18 cellular contexts compared by ENCODE assay signal in the genomic region with DNA sequence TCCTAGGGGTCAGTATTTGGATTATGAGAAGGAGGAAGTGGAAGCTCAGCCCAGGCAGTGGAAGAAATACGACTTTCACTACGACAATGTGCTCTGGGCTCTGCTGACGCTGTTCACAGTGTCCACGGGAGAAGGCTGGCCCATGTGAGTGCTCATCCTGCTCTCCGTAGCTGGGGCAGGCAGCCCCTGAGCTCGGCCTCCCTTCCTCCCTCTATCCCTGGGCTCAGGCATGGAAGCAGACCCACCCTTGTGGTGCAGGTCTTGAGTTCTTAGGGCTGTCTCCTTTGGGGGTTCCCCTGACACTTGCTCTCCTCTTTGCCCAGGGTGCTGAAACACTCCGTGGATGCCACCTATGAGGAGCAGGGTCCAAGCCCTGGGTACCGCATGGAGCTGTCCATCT.
DNase-seq lines count a peak whose midpoint lies in the region; ATAC-seq and TF ChIP-seq lines count a peak whose summit lies in the region.
"Had no signal": no experiment of that assay in that cellular context is flagged by ENCODE, and none has a peak within 500 bp of the region (broad histone marks: within the 10 kb centered on the region; RNA-seq: fewer than 3 reads in every experiment).

No MANE protein-coding gene starts in this region.

- peak; percentile 12 for DNase-seq in activated T-cell treated with anti-CD3 and anti-CD28 coated beads, Interleukin-2, amount 50 U/mL, for 24 hours
- DNase-seq in activated T-cell treated with anti-CD3 and anti-CD28 coated beads, Interleukin-2, amount 50 U/mL, for 4 hours: no peak
- DNase-seq in endodermal cell (peak; percentile 15), sigmoid colon (peak; percentile 27), COLO829 (ENCODE audit: low spot score) (no peak), putamen (ENCODE audit: low spot score) (no peak)
- DNase-seq: 8988T; Caco-2; CD4-positive, CD25-positive, alpha-beta regulatory T cell; CD8-positive, alpha-beta memory T cell; HCEC 1CT; HFFc6; IMR-90 had no signal

- no peak overlapping the region for H3K4me3 Mint-ChIP-seq in activated T-cell treated with anti-CD3 and anti-CD28 coated beads, Interleukin-2, amount 50 U/mL, for 24 hours
- no peak overlapping the region for H3K4me3 Mint-ChIP-seq in activated T-cell treated with anti-CD3 and anti-CD28 coated beads, Interleukin-2, amount 50 U/mL, for 4 hours
- no peak overlapping the region for H3K4me3 Mint-ChIP-seq in endodermal cell
- H3K4me3 Mint-ChIP-seq: B cell; CD4-positive, CD25-positive, alpha-beta regulatory T cell; CD8-positive, alpha-beta memory T cell; GM23338; HFFc6 had no signal

- POLR2A ChIA-PET in HEK293 (lab: Yijun Ruan, JAX): no interaction called here

- H3K27me3 ChIP-seq in endodermal cell (ENCODE audit: control insufficient read depth, insufficient read depth, low read length, poor library complexity, severe bottlenecking) (no peaks in the 10 kb centered on the region), sigmoid colon (no peaks in the 10 kb centered on the region)
- H3K27me3 ChIP-seq: BLaER1 treated with 17β-estradiol and CSF1 and Interleukin-3, amounts not matched to agents 10 nM and 100 nM had no signal

- no peaks in the 10 kb centered on the region for H3K9me3 Mint-ChIP-seq in activated T-cell treated with anti-CD3 and anti-CD28 coated beads, Interleukin-2, amount 50 U/mL, for 24 hours
- no peaks in the 10 kb centered on the region for H3K9me3 Mint-ChIP-seq in activated T-cell treated with anti-CD3 and anti-CD28 coated beads, Interleukin-2, amount 50 U/mL, for 4 hours
- H3K9me3 Mint-ChIP-seq in endodermal cell: no peaks in the 10 kb centered on the region
- H3K9me3 Mint-ChIP-seq: CD4-positive, CD25-positive, alpha-beta regulatory T cell; CD8-positive, alpha-beta memory T cell; GM23338 had no signal

- H3K27ac ChIP-seq in HEK293 (ENCODE audit: extremely low read depth, low read depth, low read length) (no peak overlapping the region), endodermal cell (ENCODE audit: low read depth, low read length) (no peak overlapping the region), sigmoid colon (no peak overlapping the region)
- H3K27ac ChIP-seq: BLaER1 treated with 17β-estradiol and CSF1 and Interleukin-3, amounts not matched to agents 10 nM and 100 nM had no signal

- H3K4me1 Mint-ChIP-seq in activated T-cell treated with anti-CD3 and anti-CD28 coated beads, Interleukin-2, amount 50 U/mL, for 24 hours (ENCODE audit: low read depth): no peaks in the 10 kb centered on the region
- H3K4me1 Mint-ChIP-seq in activated T-cell treated with anti-CD3 and anti-CD28 coated beads, Interleukin-2, amount 50 U/mL, for 4 hours (ENCODE audit: low read depth): peaks cover 2% of the 10 kb centered on the region
- H3K4me1 Mint-ChIP-seq in endodermal cell: no peaks in the 10 kb centered on the region
- H3K4me1 Mint-ChIP-seq: B cell; CD8-positive, alpha-beta memory T cell had no signal

- TF ChIP-seq CTCF in HEK293 (tag by site-specific recombination; IDR thresholded peaks at IDR 0.05): no peak
- TF ChIP-seq CTCF in endodermal cell (conservative IDR thresholded peaks at IDR 0.05): no peak
- TF ChIP-seq CTCF in sigmoid colon (IDR thresholded peaks at IDR 0.05): no peak

- H3K27me3 Mint-ChIP-seq in activated T-cell treated with anti-CD3 and anti-CD28 coated beads, Interleukin-2, amount 50 U/mL, for 24 hours: peaks cover 12% of the 10 kb centered on the region
- H3K27me3 Mint-ChIP-seq in activated T-cell treated with anti-CD3 and anti-CD28 coated beads, Interleukin-2, amount 50 U/mL, for 4 hours (ENCODE audit: low read depth): peaks cover 6% of the 10 kb centered on the region
- no peaks in the 10 kb centered on the region for H3K27me3 Mint-ChIP-seq in endodermal cell (ENCODE audit: insufficient read depth)

- H3K9ac ChIP-seq in endodermal cell (ENCODE audit: extremely low read depth, low read length, poor library complexity, severe bottlenecking): no peak overlapping the region
- H3K9ac ChIP-seq: BLaER1 treated with 17β-estradiol and CSF1 and Interleukin-3, amounts not matched to agents 10 nM and 100 nM had no signal

- TF ChIP-seq POLR2A in sigmoid colon (IDR thresholded peaks at IDR 0.05): no peak

- H3K36me3 ChIP-seq in HEK293 (ENCODE audit: control insufficient read depth in 2 of 2, insufficient read depth in 1 of 2, low read length in 2 of 2) (no peaks in the 10 kb centered on the region), endodermal cell (ENCODE audit: control insufficient read depth, insufficient read depth, low read length) (no peaks in the 10 kb centered on the region), sigmoid colon (no peaks in the 10 kb centered on the region)
- H3K36me3 ChIP-seq: BLaER1 treated with 17β-estradiol and CSF1 and Interleukin-3, amounts not matched to agents 10 nM and 100 nM had no signal

- H3K4me3 ChIP-seq in HEK293 (ENCODE audit: low read depth, low read length) (no peak overlapping the region), endodermal cell (ENCODE audit: low read length) (no peak overlapping the region), sigmoid colon (no peak overlapping the region)
- H3K4me3 ChIP-seq: BLaER1 treated with 17β-estradiol and CSF1 and Interleukin-3, amounts not matched to agents 10 nM and 100 nM; GM23338 had no signal

- no peaks in the 10 kb centered on the region for H3K9me3 ChIP-seq in HEK293 (ENCODE audit: control insufficient read depth, insufficient read depth, low read depth, low read length)
- peaks cover 31% of the 10 kb centered on the region for H3K9me3 ChIP-seq in endodermal cell (ENCODE audit: control insufficient read depth, low read length)
- no peaks in the 10 kb centered on the region for H3K9me3 ChIP-seq in sigmoid colon
- H3K9me3 ChIP-seq: BLaER1 treated with 17β-estradiol and CSF1 and Interleukin-3, amounts not matched to agents 10 nM and 100 nM; Caco-2 had no signal

- intact Hi-C loops in sigmoid colon (cut with DNase I): no loop called here

- ATAC-seq in activated T-cell treated with anti-CD3 and anti-CD28 coated beads, Interleukin-2, amount 50 U/mL, for 4 hours: no peak
- ATAC-seq in GM21423 (IDR thresholded peaks at IDR 0.05; ENCODE audit: unreplicated experiment): no peak
- ATAC-seq: GM23338 had no signal

- 78 to 85% methylated on average over 4 to 8 of the region's 8 CpGs for WGBS in endodermal cell (ENCODE audit: insufficient coverage in 1 of 2, insufficient read length in 1 of 2), 2 experiments
- 61 to 75% methylated on average over 8 of the region's 8 CpGs for WGBS in sigmoid colon, 2 donors

- no peaks in the 10 kb centered on the region for H3K4me1 ChIP-seq in HEK293 (ENCODE audit: control insufficient read depth, insufficient read depth, low read length)
- no peaks in the 10 kb centered on the region for H3K4me1 ChIP-seq in endodermal cell (ENCODE audit: control insufficient read depth, insufficient read depth, low read length)
- H3K4me1 ChIP-seq in sigmoid colon: no peaks in the 10 kb centered on the region
- H3K4me1 ChIP-seq: BLaER1 treated with 17β-estradiol and CSF1 and Interleukin-3, amounts not matched to agents 10 nM and 100 nM; Caco-2 had no signal

- TF ChIP-seq EP300 in sigmoid colon (IDR thresholded peaks at IDR 0.05): no peak

- no peaks in the 10 kb centered on the region for H3K36me3 Mint-ChIP-seq in activated T-cell treated with anti-CD3 and anti-CD28 coated beads, Interleukin-2, amount 50 U/mL, for 24 hours (ENCODE audit: low read depth)
- no peaks in the 10 kb centered on the region for H3K36me3 Mint-ChIP-seq in activated T-cell treated with anti-CD3 and anti-CD28 coated beads, Interleukin-2, amount 50 U/mL, for 4 hours (ENCODE audit: insufficient read depth)
- H3K36me3 Mint-ChIP-seq in endodermal cell (ENCODE audit: low read depth): peaks cover 76% of the 10 kb centered on the region
- H3K36me3 Mint-ChIP-seq: CD8-positive, alpha-beta memory T cell had no signal

- CTCF ChIA-PET in HEK293 (lab: Yijun Ruan, JAX): no interaction called here

- no peak overlapping the region for H3K27ac Mint-ChIP-seq in activated T-cell treated with anti-CD3 and anti-CD28 coated beads, Interleukin-2, amount 50 U/mL, for 24 hours
- no peak overlapping the region for H3K27ac Mint-ChIP-seq in endodermal cell
- H3K27ac Mint-ChIP-seq: B cell; CD4-positive, CD25-positive, alpha-beta regulatory T cell; CD8-positive, alpha-beta memory T cell; GM23338; HFFc6 had no signal

TF ChIP-seq in HEK293, 187 proteins besides CTCF, POLR2A, EP300 and RAD21 (continues in another document):
- no peak for TF ChIP-seq ZNF514 (tag by site-specific recombination; IDR thresholded peaks at IDR 0.05)
- no peak for TF ChIP-seq ZNF37A (tag by site-specific recombination; IDR thresholded peaks at IDR 0.05)
- no peak for TF ChIP-seq ZNF324 (tag by site-specific recombination; IDR thresholded peaks at IDR 0.05)
- TF ChIP-seq, protein P1, sequence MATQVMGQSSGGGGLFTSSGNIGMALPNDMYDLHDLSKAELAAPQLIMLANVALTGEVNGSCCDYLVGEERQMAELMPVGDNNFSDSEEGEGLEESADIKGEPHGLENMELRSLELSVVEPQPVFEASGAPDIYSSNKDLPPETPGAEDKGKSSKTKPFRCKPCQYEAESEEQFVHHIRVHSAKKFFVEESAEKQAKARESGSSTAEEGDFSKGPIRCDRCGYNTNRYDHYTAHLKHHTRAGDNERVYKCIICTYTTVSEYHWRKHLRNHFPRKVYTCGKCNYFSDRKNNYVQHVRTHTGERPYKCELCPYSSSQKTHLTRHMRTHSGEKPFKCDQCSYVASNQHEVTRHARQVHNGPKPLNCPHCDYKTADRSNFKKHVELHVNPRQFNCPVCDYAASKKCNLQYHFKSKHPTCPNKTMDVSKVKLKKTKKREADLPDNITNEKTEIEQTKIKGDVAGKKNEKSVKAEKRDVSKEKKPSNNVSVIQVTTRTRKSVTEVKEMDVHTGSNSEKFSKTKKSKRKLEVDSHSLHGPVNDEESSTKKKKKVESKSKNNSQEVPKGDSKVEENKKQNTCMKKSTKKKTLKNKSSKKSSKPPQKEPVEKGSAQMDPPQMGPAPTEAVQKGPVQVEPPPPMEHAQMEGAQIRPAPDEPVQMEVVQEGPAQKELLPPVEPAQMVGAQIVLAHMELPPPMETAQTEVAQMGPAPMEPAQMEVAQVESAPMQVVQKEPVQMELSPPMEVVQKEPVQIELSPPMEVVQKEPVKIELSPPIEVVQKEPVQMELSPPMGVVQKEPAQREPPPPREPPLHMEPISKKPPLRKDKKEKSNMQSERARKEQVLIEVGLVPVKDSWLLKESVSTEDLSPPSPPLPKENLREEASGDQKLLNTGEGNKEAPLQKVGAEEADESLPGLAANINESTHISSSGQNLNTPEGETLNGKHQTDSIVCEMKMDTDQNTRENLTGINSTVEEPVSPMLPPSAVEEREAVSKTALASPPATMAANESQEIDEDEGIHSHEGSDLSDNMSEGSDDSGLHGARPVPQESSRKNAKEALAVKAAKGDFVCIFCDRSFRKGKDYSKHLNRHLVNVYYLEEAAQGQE (tag by site-specific recombination; IDR thresholded peaks at IDR 0.05): 0 out of 2 replicates have a peak, but pooled peaks have one; percentile 10

Comparison
In these comparisons a context has a peak if more than half of its experiments do, and no peak if none do; other contexts are left out.
1. DNase-seq: peak in activated T-cell treated with anti-CD3 and anti-CD28 coated beads, Interleukin-2, amount 50 U/mL, for 24 hours (single experiment), endodermal cell (single experiment) and sigmoid colon (single experiment); none in activated T-cell treated with anti-CD3 and anti-CD28 coated beads, Interleukin-2, amount 50 U/mL, for 4 hours (single experiment), COLO829 (single experiment) and putamen (single experiment).